ENCODE assay signal across 8 cellular contexts in genomic region chr9:130712564-130713285, GRCh38. TPM values are rescaled to one million over a fixed set of nuclear protein-coding genes. Genes with fewer than 3 reads are reported as not detected.
A peak's percentile ranks its signal among the peaks of the same experiment; 100 is the strongest.
DNase-seq lines count a peak whose midpoint lies in the region; ATAC-seq and TF ChIP-seq lines count a peak whose summit lies in the region.

No MANE protein-coding gene starts in this region.

- 0% methylated on average over 28 of the region's 68 CpGs; no CpG with 5 or more reads in 1 of the 2 experiments for WGBS in IMR-90 (ENCODE audit: extremely low coverage in 2 of 2, insufficient read length in 1 of 2), 2 experiments

- peak overlapping the region; percentile 88 for H3K27ac ChIP-seq in IMR-90 (ENCODE audit: insufficient read depth, low read length)
- H3K27ac ChIP-seq in OCI-LY7 (ENCODE audit: low read depth, low read length, poor library complexity, severe bottlenecking) = peak overlapping the region; percentile 72

- no peaks in the 10 kb centered on the region for H3K9me1 ChIP-seq in IMR-90 (ENCODE audit: insufficient read depth, low read length)

- peak overlapping the region; percentile 69; the same call in 1 of the 2 replicates for H3K14ac ChIP-seq in IMR-90 (replicated peaks; ENCODE audit: low read depth, low read length)

- in situ Hi-C loops in IMR-90 (cut with MboI; ENCODE audit: low sequenced_read_pairs) = no loop called here

- peak overlapping the region; percentile 95 for H2AFZ ChIP-seq in IMR-90 (replicated peaks; ENCODE audit: low read length, poor library complexity)
- H2AFZ ChIP-seq in OCI-LY7 (ENCODE audit: low read length) = peak overlapping the region; percentile 54

- CTCF ChIA-PET in IMR-90 (lab: Yijun Ruan, JAX) = interaction anchor here (1.0 to 1.3 kb wide), 2 partner anchors 12 to 154 kb away, joined by 3 to 4 read pairs; no protein-coding TSS in a partner anchor
- CTCF ChIA-PET in OCI-LY7 (lab: Charles Lee; ENCODE audit: unreplicated experiment) = interaction anchor here (0.6 kb wide), 4 partner anchors 19 to 362 kb away, joined by 3 to 5 read pairs (median 4); no protein-coding TSS in a partner anchor

- dilution Hi-C loops in IMR-90 (cut with HindIII; ENCODE audit: low sequenced_read_pairs, unreplicated experiment) = no loop called here

- BruUV-seq in IMR-90 (replicated peaks; lab: Mats Ljungman, UMichigan) (no TSS peak), OCI-LY7 (replicated peaks; lab: Mats Ljungman, UMichigan) (no TSS peak)

- H2AK5ac ChIP-seq in IMR-90 (ENCODE audit: low read depth, low read length) = peak overlapping the region; percentile 23; the same call in 1 of the 2 replicates

- H3K79me2 ChIP-seq in OCI-LY7 (ENCODE audit: insufficient read depth, low read depth, low read length) = peaks cover 31% of the 10 kb centered on the region

- H3K9ac ChIP-seq in IMR-90 (ENCODE audit: low read depth, low read length) = peak overlapping the region; percentile 58

- H3K9me3 ChIP-seq in IMR-90 (ENCODE audit: control insufficient read depth, insufficient read depth, low read length) = no peaks in the 10 kb centered on the region
- H3K9me3 ChIP-seq in OCI-LY7 (ENCODE audit: low read length) = no peaks in the 10 kb centered on the region

- no peak overlapping the region for H2BK15ac ChIP-seq in IMR-90 (ENCODE audit: low read depth, low read length)

- H3K27me3 ChIP-seq in IMR-90 (ENCODE audit: control insufficient read depth, insufficient read depth, low read length) = no peaks in the 10 kb centered on the region

- H2AK9ac ChIP-seq in IMR-90 (replicated peaks; ENCODE audit: low read depth, low read length, poor library complexity) = peak overlapping the region; percentile 77

- intact Hi-C loops in IMR-90 (cut with micrococcal nuclease) (loop anchor here (1.0 to 5.0 kb wide), 2 partner anchors 65 to 154 kb away; no protein-coding TSS in a partner anchor), OCI-LY7 (cut with micrococcal nuclease; ENCODE audit: unreplicated experiment) (loop anchor here (2.0 to 10.0 kb wide), 3 partner anchors 150 to 332 kb away; no protein-coding TSS in a partner anchor)

- TF ChIP-seq CTCF in IMR-90 (conservative IDR thresholded peaks at IDR 0.05; ENCODE audit: low read depth, low read length) (no peak), OCI-LY7 (conservative IDR thresholded peaks at IDR 0.05; ENCODE audit: low read length) (no peak), epithelial cell of proximal tubule (conservative IDR thresholded peaks at IDR 0.05; ENCODE audit: low read depth, low read length) (no peak)

- ATAC-seq in GM21529 (IDR thresholded peaks at IDR 0.05; ENCODE audit: unreplicated experiment) (peak; percentile 96), IMR-90 (ENCODE audit: low read depth) (peak; percentile 97)

- H4K91ac ChIP-seq in IMR-90 (ENCODE audit: insufficient read depth, low read depth, low read length) = peak overlapping the region; percentile 89

- TF ChIP-seq RAD21 in IMR-90 (IDR thresholded peaks at IDR 0.05; ENCODE audit: low read length) = peak; percentile 3; the same call in 1 of the 2 replicates

- H3K4me2 ChIP-seq in IMR-90 (ENCODE audit: low read depth, low read length) (peak overlapping the region; percentile 99), OCI-LY7 (ENCODE audit: low read length) (peak overlapping the region; percentile 97)

- H3K79me1 ChIP-seq in IMR-90 (ENCODE audit: low read depth in 1 of 2, low read length in 2 of 2) = peaks cover 0 to 45% of the 10 kb centered on the region in 2 experiments; a peak in 2 of 4 replicates

- H4K5ac ChIP-seq in IMR-90 (ENCODE audit: low read depth, low read length) = no peak overlapping the region; the same call in 1 of the 2 replicates

- H3K4me3 ChIP-seq in IMR-90 (ENCODE audit: insufficient read depth, low read depth, low read length) (peak overlapping the region; percentile 60), OCI-LY7 (ENCODE audit: low read depth, low read length, poor library complexity, severe bottlenecking) (peak overlapping the region; percentile 81), epithelial cell of proximal tubule (ENCODE audit: low read depth, low read length) (peak overlapping the region; percentile 93)

- DNase-seq in DMS114 treated with DMSO at 0.1 percent for 48 hours (lab: John Stamatoyannopoulos, UW; ENCODE audit: unreplicated experiment) (peak; percentile 87), IMR-90 (peak; percentile 98), OCI-LY7 (ENCODE audit: low spot score) (peak; percentile 97), activated T-cell treated with anti-CD3 and anti-CD28 coated beads for 48 hours (ENCODE audit: low read depth) (peak; percentile 93), epithelial cell of proximal tubule (ENCODE audit: low read depth) (peak; percentile 77), mucosa of gallbladder (ENCODE audit: low spot score) (peak; percentile 98)
- peak; percentile 92 for DNase-seq in stimulated activated CD8-positive, alpha-beta memory T cell treated with anti-CD3 and anti-CD28 coated beads, Interleukin-4, amount 100 ng/mL, for 24 hours (ENCODE audit: low read depth)

- peak overlapping the region; percentile 90 for H3K4ac ChIP-seq in IMR-90 (ENCODE audit: low read depth, low read length)

- H2BK20ac ChIP-seq in IMR-90 (ENCODE audit: low read depth, low read length) = peak overlapping the region; percentile 71; the same call in 1 of the 2 replicates

- peak overlapping the region; percentile 32; the same call in 1 of the 2 replicates for H3K56ac ChIP-seq in IMR-90 (ENCODE audit: extremely low read depth, insufficient read depth, low read length)

- H3K18ac ChIP-seq in IMR-90 (ENCODE audit: low read depth, low read length) = peak overlapping the region; percentile 43; the same call in 1 of the 2 replicates

- peak overlapping the region; percentile 95 for H2BK120ac ChIP-seq in IMR-90 (ENCODE audit: low read depth, low read length)

- POLR2A ChIA-PET in IMR-90 (lab: Charles Lee; ENCODE audit: unreplicated experiment) = no interaction called here
- POLR2A ChIA-PET in OCI-LY7 (lab: Charles Lee) = interaction anchor here (1.6 kb wide), 1 partner anchor 11 kb away, joined by 3 read pairs; no protein-coding TSS in a partner anchor

- H4K20me1 ChIP-seq in IMR-90 (ENCODE audit: insufficient read depth, low read length) (peaks cover 33% of the 10 kb centered on the region), OCI-LY7 (ENCODE audit: insufficient read depth, low read length) (peaks cover 15% of the 10 kb centered on the region; the same call in 1 of the 2 replicates)

- H4K8ac ChIP-seq in IMR-90 (ENCODE audit: low read depth in 2 of 2, low read length in 2 of 2) = peak overlapping the region; percentile 32 to 95; a peak in 2 of 4 replicates

- H3K9me2 ChIP-seq in OCI-LY7 (ENCODE audit: insufficient read depth, low read length) = no peaks in the 10 kb centered on the region

- H3K23ac ChIP-seq in IMR-90 (ENCODE audit: low read depth, low read length) = peak overlapping the region; percentile 25; the same call in 1 of the 2 replicates

- no peaks in the 10 kb centered on the region for H3K36me3 ChIP-seq in IMR-90 (ENCODE audit: control insufficient read depth, insufficient read depth, low read length)
- H3K36me3 ChIP-seq in OCI-LY7 (ENCODE audit: insufficient read depth, low read length) = peaks cover 6% of the 10 kb centered on the region; the same call in 1 of the 2 replicates

- TF ChIP-seq POLR2A in IMR-90 (IDR thresholded peaks at IDR 0.05; ENCODE audit: low read depth, low read length) = peak; percentile 98

- H3K4me1 ChIP-seq in IMR-90 (ENCODE audit: control insufficient read depth, insufficient read depth, low read length) (peaks cover 2% of the 10 kb centered on the region; the same call in 1 of the 2 replicates), OCI-LY7 (ENCODE audit: insufficient read depth, low read length, poor library complexity, severe bottlenecking) (peaks cover 25% of the 10 kb centered on the region)

- H2BK5ac ChIP-seq in IMR-90 (ENCODE audit: low read depth, low read length, poor library complexity, severe bottlenecking) = peak overlapping the region; percentile 93

TF ChIP-seq in IMR-90, 13 proteins besides CTCF, POLR2A, EP300 and RAD21 (continues in another document):
- peak; percentile 17; the same call in 1 of the 2 replicates for TF ChIP-seq MAZ (IDR thresholded peaks at IDR 0.05; ENCODE audit: borderline replicate concordance, low read depth, low read length)
- TF ChIP-seq FOS (IDR thresholded peaks at IDR 0.05; ENCODE audit: low read depth, low read length) = peak; percentile 51; the same call in 1 of the 2 replicates
- no peak for TF ChIP-seq RCOR1 (IDR thresholded peaks at IDR 0.05; ENCODE audit: insufficient replicate concordance, low read length)
- TF ChIP-seq NFE2L2 (IDR thresholded peaks at IDR 0.05; ENCODE audit: low read depth, low read length) = no peak
- TF ChIP-seq CEBPB (IDR thresholded peaks at IDR 0.05; ENCODE audit: low read depth, low read length) = no peak
- TF ChIP-seq CHD1 (IDR thresholded peaks at IDR 0.05; ENCODE audit: low read depth, low read length) = peak; percentile 72; the same call in 1 of the 2 replicates
- TF ChIP-seq BHLHE40 (IDR thresholded peaks at IDR 0.05; ENCODE audit: low read depth, low read length) = peak; percentile 52
- no peak for TF ChIP-seq SMC3 (IDR thresholded peaks at IDR 0.05; ENCODE audit: low read depth, low read length)
- no peak for TF ChIP-seq RFX5 (IDR thresholded peaks at IDR 0.05; ENCODE audit: low read depth, low read length)
- TF ChIP-seq MXI1 (IDR thresholded peaks at IDR 0.05; ENCODE audit: borderline replicate concordance, low read depth, low read length) = peak; percentile 26; the same call in 1 of the 2 replicates

RNA-seq across cellular contexts. Expression of gene EXOSC2, which starts 19.1 kb away (rescaled TPM):
- total RNA-seq in IMR-90 (2012; rRNA removed) (47.5 and 48.6 TPM in 2 replicates), OCI-LY7 (2022) (79.8 and 89.9 TPM in 2 replicates), epithelial cell of proximal tubule (22.4 and 60.8 TPM in 2 replicates), mucosa of gallbladder (19.0 TPM)
- 24.7 and 27.0 TPM in 2 replicates for polyA plus RNA-seq in IMR-90 (2012; rRNA removed)
- polyA plus RNA-seq in IMR-90 (2012; cell fraction: cytosol; rRNA removed) = 8.7 and 18.7 TPM in 2 replicates
- polyA plus RNA-seq in IMR-90 (2012; cell fraction: nucleus; rRNA removed; ENCODE audit: low replicate concordance) = 19.3 and 46.1 TPM in 2 replicates
- 65.0 and 69.0 TPM in 2 replicates for total RNA-seq in OCI-LY7 (2014; rRNA removed; shearing (Covaris generic))

RNA-seq across cellular contexts. Expression of gene PRDM12, which starts 48.3 kb away (rescaled TPM):
- total RNA-seq in IMR-90 (2012; rRNA removed) (not detected in 2 replicates), OCI-LY7 (2022) (not detected in 2 replicates), epithelial cell of proximal tubule (not detected in 2 replicates), mucosa of gallbladder (0.09 TPM)
- not detected in 2 replicates for polyA plus RNA-seq in IMR-90 (2012; rRNA removed)
- polyA plus RNA-seq in IMR-90 (2012; cell fraction: cytosol; rRNA removed) = 0.01 and 0.04 TPM in 2 replicates
- 0.02 TPM in 2 replicates for polyA plus RNA-seq in IMR-90 (2012; cell fraction: nucleus; rRNA removed; ENCODE audit: low replicate concordance)
- total RNA-seq in OCI-LY7 (2014; rRNA removed; shearing (Covaris generic)) = 0.06 TPM in 1 of 2 replicates, not detected in the other

Comparison
In these comparisons a context has a peak if more than half of its experiments do, and no peak if none do; other contexts are left out.
1. Peak in every context shown above with its lines: DNase-seq, ATAC-seq, H3K4me3 ChIP-seq and H3K27ac ChIP-seq.